ENCODE assay signal across 8 cellular contexts in genomic region chr4:680931-681645, GRCh38. TPM values are rescaled to one million over a fixed set of nuclear protein-coding genes. Genes with fewer than 3 reads are reported as not detected.
DNase-seq lines count a peak whose midpoint lies in the region; ATAC-seq and TF ChIP-seq lines count a peak whose summit lies in the region.

No MANE protein-coding gene starts in this region.

- TF ChIP-seq CTCF in CD8-positive, alpha-beta T cell (IDR thresholded peaks at IDR 0.05), result no peak
- TF ChIP-seq CTCF in esophagus muscularis mucosa (IDR thresholded peaks at IDR 0.05) (no peak), nephron progenitor cell (IDR thresholded peaks at IDR 0.05) (no peak), WERI-Rb-1 (IDR thresholded peaks at IDR 0.05; ENCODE audit: low read depth, low read length) (no peak)

- peak in 5 of 7 experiments; percentile 41 to 73 (median 54) for DNase-seq in CD8-positive, alpha-beta T cell
- DNase-seq in activated CD8-positive, alpha-beta T cell treated with anti-CD3 and anti-CD28 coated beads, Interleukin-2, amount 10 ng/mL, durations not matched to agents 7 days and 5 days, result peak; percentile 81
- no peak for DNase-seq in esophagus muscularis mucosa (ENCODE audit: extremely low spot score)
- peak; percentile 78 for DNase-seq in nephron progenitor cell
- no peak for DNase-seq in WERI-Rb-1
- no peak for DNase-seq in OCI-M2 (lab: John Stamatoyannopoulos, UW; ENCODE audit: unreplicated experiment)

- no peak for TF ChIP-seq EP300 in esophagus muscularis mucosa (IDR thresholded peaks at IDR 0.05)

- peak overlapping the region; percentile 63 for H3K4me3 Mint-ChIP-seq in CD8-positive, alpha-beta T cell
- peak overlapping the region; percentile 64 for H3K4me3 Mint-ChIP-seq in activated CD8-positive, alpha-beta T cell treated with anti-CD3 and anti-CD28 coated beads, Interleukin-2, amount 10 ng/mL, durations not matched to agents 7 days and 5 days
- H3K4me3 Mint-ChIP-seq in nephron progenitor cell, result peak overlapping the region; percentile 70

- TF ChIP-seq POLR2A in esophagus muscularis mucosa (IDR thresholded peaks at IDR 0.05; ENCODE audit: low read depth), result no peak

- POLR2A ChIA-PET in CD8-positive, alpha-beta T cell (lab: Charles Lee), result no interaction called here
- POLR2A ChIA-PET in activated CD8-positive, alpha-beta T cell treated with anti-CD3 and anti-CD28 coated beads, Interleukin-2, amount 10 ng/mL, durations not matched to agents 7 days and 5 days (lab: Charles Lee), result interaction anchor here (0.7 kb wide), 2 partner anchors 9 to 22 kb away, joined by 3 read pairs; no protein-coding TSS in a partner anchor

- no peaks in the 10 kb centered on the region for H3K27me3 ChIP-seq in CD8-positive, alpha-beta T cell (ENCODE audit: insufficient read depth, low read length)
- H3K27me3 ChIP-seq in esophagus muscularis mucosa, result peaks cover 0 to 42% (median 0%) of the 10 kb centered on the region in 4 donors
- no peaks in the 10 kb centered on the region for H3K27me3 ChIP-seq in WERI-Rb-1 (ENCODE audit: insufficient read depth, low read depth, severe bottlenecking)

- no peaks in the 10 kb centered on the region for H3K9me3 ChIP-seq in CD8-positive, alpha-beta T cell (ENCODE audit: low read length)
- H3K9me3 ChIP-seq in esophagus muscularis mucosa, result no peaks in the 10 kb centered on the region
- H3K9me3 ChIP-seq in WERI-Rb-1 (ENCODE audit: severe bottlenecking), result no peaks in the 10 kb centered on the region

- peaks cover 9% of the 10 kb centered on the region for H3K4me1 ChIP-seq in CD8-positive, alpha-beta T cell (ENCODE audit: insufficient read depth, low read length)
- peaks cover 22 to 37% (median 27%) of the 10 kb centered on the region in 4 donors for H3K4me1 ChIP-seq in esophagus muscularis mucosa

- peak; percentile 48 for ATAC-seq in CD8-positive, alpha-beta T cell
- ATAC-seq in HG03520 (IDR thresholded peaks at IDR 0.05; ENCODE audit: unreplicated experiment) (peak; percentile 26), GM21786 (IDR thresholded peaks at IDR 0.05; ENCODE audit: unreplicated experiment) (no peak)
- ATAC-seq in activated CD8-positive, alpha-beta T cell treated with anti-CD3 and anti-CD28 coated beads, Interleukin-2, amount 10 ng/mL, durations not matched to agents 7 days and 5 days, result peak; percentile 71

- intact Hi-C loops in CD8-positive, alpha-beta T cell (cut with DNase I, micrococcal nuclease), result loop anchor here (1.0 kb wide), 2 partner anchors 24 to 100 kb away; partner anchors contain the start of gene PCGF3 (in 2 of the 2)
- intact Hi-C loops in esophagus muscularis mucosa (cut with DNase I), result no loop called here

- H3K27ac ChIP-seq in CD8-positive, alpha-beta T cell (ENCODE audit: low read depth, low read length), result no peak overlapping the region
- peak overlapping the region in 2 of 4 donors; percentile 27 to 61 for H3K27ac ChIP-seq in esophagus muscularis mucosa (replicated peaks in 1 of 4)
- no peak overlapping the region for H3K27ac ChIP-seq in WERI-Rb-1

- H3K4me1 Mint-ChIP-seq in CD8-positive, alpha-beta T cell (ENCODE audit: low read depth), result peaks cover 13% of the 10 kb centered on the region
- peaks cover 20% of the 10 kb centered on the region for H3K4me1 Mint-ChIP-seq in activated CD8-positive, alpha-beta T cell treated with anti-CD3 and anti-CD28 coated beads, Interleukin-2, amount 10 ng/mL, durations not matched to agents 7 days and 5 days (ENCODE audit: low read depth)
- peaks cover 26% of the 10 kb centered on the region for H3K4me1 Mint-ChIP-seq in nephron progenitor cell

- no peaks in the 10 kb centered on the region for H3K9me3 Mint-ChIP-seq in CD8-positive, alpha-beta T cell
- no peaks in the 10 kb centered on the region for H3K9me3 Mint-ChIP-seq in activated CD8-positive, alpha-beta T cell treated with anti-CD3 and anti-CD28 coated beads, Interleukin-2, amount 10 ng/mL, durations not matched to agents 7 days and 5 days (ENCODE audit: insufficient read depth)
- no peaks in the 10 kb centered on the region for H3K9me3 Mint-ChIP-seq in nephron progenitor cell

- H3K27ac Mint-ChIP-seq in CD8-positive, alpha-beta T cell, result peak overlapping the region; percentile 27
- H3K27ac Mint-ChIP-seq in activated CD8-positive, alpha-beta T cell treated with anti-CD3 and anti-CD28 coated beads, Interleukin-2, amount 10 ng/mL, durations not matched to agents 7 days and 5 days, result peak overlapping the region; percentile 74
- H3K27ac Mint-ChIP-seq in nephron progenitor cell, result no peak overlapping the region

- H3K27me3 Mint-ChIP-seq in CD8-positive, alpha-beta T cell (ENCODE audit: low read depth), result peaks cover 8% of the 10 kb centered on the region
- no peaks in the 10 kb centered on the region for H3K27me3 Mint-ChIP-seq in activated CD8-positive, alpha-beta T cell treated with anti-CD3 and anti-CD28 coated beads, Interleukin-2, amount 10 ng/mL, durations not matched to agents 7 days and 5 days (ENCODE audit: low read depth)
- H3K27me3 Mint-ChIP-seq in nephron progenitor cell (ENCODE audit: low read depth, poor library complexity), result peaks cover 2% of the 10 kb centered on the region

- H3K4me3 ChIP-seq in CD8-positive, alpha-beta T cell (ENCODE audit: low read depth, low read length), result peak overlapping the region; percentile 54
- H3K4me3 ChIP-seq in esophagus muscularis mucosa (peak overlapping the region; percentile 54 to 76 (median 55)), WERI-Rb-1 (ENCODE audit: low read depth, low read length) (no peak overlapping the region)

- no peaks in the 10 kb centered on the region for H3K36me3 Mint-ChIP-seq in CD8-positive, alpha-beta T cell
- H3K36me3 Mint-ChIP-seq in activated CD8-positive, alpha-beta T cell treated with anti-CD3 and anti-CD28 coated beads, Interleukin-2, amount 10 ng/mL, durations not matched to agents 7 days and 5 days (ENCODE audit: low read depth), result no peaks in the 10 kb centered on the region
- no peaks in the 10 kb centered on the region for H3K36me3 Mint-ChIP-seq in nephron progenitor cell (ENCODE audit: low read depth)

- WGBS in esophagus muscularis mucosa, result 4% methylated on average over 18 of the region's 62 CpGs

- H3K36me3 ChIP-seq in CD8-positive, alpha-beta T cell (ENCODE audit: insufficient read depth, low read length), result no peaks in the 10 kb centered on the region
- H3K36me3 ChIP-seq in esophagus muscularis mucosa (peaks cover 0 to 6% (median 5%) of the 10 kb centered on the region in 4 donors), WERI-Rb-1 (no peaks in the 10 kb centered on the region)

- CTCF ChIA-PET in CD8-positive, alpha-beta T cell (lab: Charles Lee), result no interaction called here
- CTCF ChIA-PET in activated CD8-positive, alpha-beta T cell treated with anti-CD3 and anti-CD28 coated beads, Interleukin-2, amount 10 ng/mL, durations not matched to agents 7 days and 5 days (lab: Charles Lee), result no interaction called here

RNA-seq across cellular contexts. Expression of gene MYL5, which starts 6.7 kb away (rescaled TPM):
- 10 to 100 TPM; 27.2 to 28.7 TPM for total RNA-seq in CD8-positive, alpha-beta T cell
- total RNA-seq in activated CD8-positive, alpha-beta T cell treated with anti-CD3 and anti-CD28 coated beads, Interleukin-2, amount 10 ng/mL, durations not matched to agents 7 days and 5 days, result 10 to 100 TPM; 11.6 to 19.3 TPM
- 1 to 10 TPM; 7.9 to 9.9 (median 9.6) TPM for total RNA-seq in esophagus muscularis mucosa

RNA-seq across cellular contexts. Expression of gene ATP5ME, which starts 7.0 kb away (rescaled TPM):
- 100 to 1,000 TPM; 113 to 114 TPM for total RNA-seq in CD8-positive, alpha-beta T cell
- total RNA-seq in activated CD8-positive, alpha-beta T cell treated with anti-CD3 and anti-CD28 coated beads, Interleukin-2, amount 10 ng/mL, durations not matched to agents 7 days and 5 days, result 100 to 1,000 TPM; 243 to 267 TPM
- 100 to 1,000 TPM; 111 to 224 (median 154) TPM for total RNA-seq in esophagus muscularis mucosa

RNA-seq across cellular contexts. Expression of gene SLC49A3, which starts 7.9 kb away (rescaled TPM):
- total RNA-seq in CD8-positive, alpha-beta T cell, result under 1 TPM; 0.69 to 0.73 TPM
- under 1 TPM; 0.37 to 0.89 TPM for total RNA-seq in activated CD8-positive, alpha-beta T cell treated with anti-CD3 and anti-CD28 coated beads, Interleukin-2, amount 10 ng/mL, durations not matched to agents 7 days and 5 days
- 1 to 10 TPM; 5.5 to 9.4 (median 7.6) TPM for total RNA-seq in esophagus muscularis mucosa

RNA-seq across cellular contexts. Expression of gene PCGF3, which starts 24.5 kb away (rescaled TPM):
- total RNA-seq in CD8-positive, alpha-beta T cell, result 10 to 100 TPM; 39.1 to 39.5 TPM
- 10 to 100 TPM; 33.5 to 36.2 TPM for total RNA-seq in activated CD8-positive, alpha-beta T cell treated with anti-CD3 and anti-CD28 coated beads, Interleukin-2, amount 10 ng/mL, durations not matched to agents 7 days and 5 days
- 10 to 100 TPM; 31.7 to 35.3 (median 34.7) TPM for total RNA-seq in esophagus muscularis mucosa

RNA-seq across cellular contexts. Expression of gene PDE6B, which starts 55.7 kb away (rescaled TPM):
- total RNA-seq in CD8-positive, alpha-beta T cell, result 10 to 100 TPM; 10.3 to 10.4 TPM
- total RNA-seq in activated CD8-positive, alpha-beta T cell treated with anti-CD3 and anti-CD28 coated beads, Interleukin-2, amount 10 ng/mL, durations not matched to agents 7 days and 5 days, result 10 to 100 TPM; 16.1 to 17.7 TPM
- total RNA-seq in esophagus muscularis mucosa, result 1 to 10 TPM; 2.2 to 5.8 (median 4.4) TPM

Comparison
In these comparisons a context has a peak if more than half of its experiments do, and no peak if none do; other contexts are left out.
1. DNase-seq: peak in CD8-positive, alpha-beta T cell (5 of 7), activated CD8-positive, alpha-beta T cell treated with anti-CD3 and anti-CD28 coated beads, Interleukin-2, amount 10 ng/mL, durations not matched to agents 7 days and 5 days (single experiment) and nephron progenitor cell (single experiment); none in esophagus muscularis mucosa (single experiment), WERI-Rb-1 (single experiment) and OCI-M2 (single experiment).
2. Peak in every context shown above with its lines, with median percentiles within 50 percentile points of each other: H3K4me3 Mint-ChIP-seq.